Comparison of ENCODE assay signal across 1 cellular context in the genomic region with DNA sequence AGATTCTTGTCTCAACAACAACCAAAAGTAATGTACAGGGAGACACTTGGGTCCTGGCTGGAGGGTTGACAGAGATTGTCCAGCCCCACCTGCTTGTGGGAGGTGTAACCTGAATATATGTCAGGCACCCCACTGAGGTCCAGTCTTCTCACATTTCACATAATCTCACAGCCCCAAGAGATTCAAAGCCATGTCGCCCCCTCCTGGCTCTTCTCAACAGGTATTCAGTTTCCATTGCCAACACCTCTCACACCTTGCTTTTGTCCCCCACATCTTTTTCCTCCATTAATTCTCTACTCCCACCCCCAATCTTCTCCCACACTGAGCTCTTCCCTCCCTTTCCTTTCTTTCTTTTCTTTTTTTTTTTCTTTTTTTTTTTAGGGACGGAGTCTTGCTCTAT.
TF ChIP-seq lines count a peak whose summit lies in the region.

No MANE protein-coding gene starts in this region.

TF ChIP-seq in H1, 55 proteins besides CTCF, POLR2A, EP300 and RAD21:
- TF ChIP-seq NANOG (IDR thresholded peaks at IDR 0.05; ENCODE audit: insufficient read depth, low read depth, low read length, poor library complexity, severe bottlenecking) (no peak), SIN3A (conservative IDR thresholded peaks at IDR 0.05 in 1 of 2, IDR thresholded peaks at IDR 0.05 in 1 of 2; ENCODE audit: low read depth in 1 of 2, low read length in 2 of 2) (no peak), TBP (IDR thresholded peaks at IDR 0.05; ENCODE audit: low read depth, low read length) (no peak), TAF1 (IDR thresholded peaks at IDR 0.05; ENCODE audit: low read depth, low read length) (no peak), PHF8 (conservative IDR thresholded peaks at IDR 0.05; ENCODE audit: low read depth, low read length) (no peak), EZH2 (IDR thresholded peaks at IDR 0.05; ENCODE audit: low read depth, low read length, severe bottlenecking) (no peak)
